Comparison of ENCODE assay signal across 9 cellular contexts in the genomic region with DNA sequence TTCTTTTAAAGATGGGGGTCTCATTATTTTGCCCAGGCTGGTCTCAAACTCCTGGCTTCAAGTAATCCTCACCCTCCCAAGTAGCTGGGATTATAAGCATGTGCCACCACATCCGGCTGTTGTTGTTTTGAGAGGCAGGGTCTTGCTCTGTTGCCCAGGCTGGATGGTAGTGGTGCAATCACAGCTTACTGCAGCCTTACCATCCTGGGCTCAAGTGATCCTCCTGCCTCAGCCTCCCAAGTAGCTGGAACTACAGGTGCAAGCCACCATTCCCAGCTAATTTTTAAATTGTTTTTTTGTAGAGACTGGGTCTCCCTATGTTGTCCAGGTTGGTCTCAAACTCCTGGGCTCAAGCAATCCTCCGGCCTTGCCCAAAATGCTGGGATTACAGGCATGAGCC.
"Had no signal": no experiment of that assay in that cellular context is flagged by ENCODE, and none has a peak within 500 bp of the region (broad histone marks: within the 10 kb centered on the region; RNA-seq: fewer than 3 reads in every experiment).

No MANE protein-coding gene starts in this region.

- ATAC-seq: HCT116 had no signal

- DNase-seq: GM23248, GOT3, H7, IMR-90, KBM-7 had no signal

- H3K4me2 ChIP-seq: KMS-11 had no signal

- H3K9me3 ChIP-seq: HAP-1 had no signal

- H3K4me1 ChIP-seq: HAP-1 had no signal

- H3K27ac ChIP-seq: HL-60, KMS-11 had no signal

- H3K9ac ChIP-seq: GM23248, KMS-11 had no signal

- H3K4me3 ChIP-seq: GM23248, HAP-1 had no signal

- H2AFZ ChIP-seq: GM23248 had no signal
